In genomic region chr10:27518261-27518660, GRCh38 we compare ENCODE assay signal across 21 cellular contexts. TPM values are rescaled to one million over a fixed set of nuclear protein-coding genes. Genes with fewer than 3 reads are reported as not detected.
DNase-seq lines count a peak whose midpoint lies in the region; ATAC-seq, FAIRE-seq and TF ChIP-seq lines count a peak whose summit lies in the region.
"Had no signal": no experiment of that assay in that cellular context is flagged by ENCODE, and none has a peak within 500 bp of the region (broad histone marks: within the 10 kb centered on the region; RNA-seq: fewer than 3 reads in every experiment).

No MANE protein-coding gene starts in this region.

- CTCF ChIA-PET in A549 (lab: Yijun Ruan, JAX): no interaction called here

- peaks cover 49 to 90% (median 64%) of the 10 kb centered on the region in 4 donors for H3K4me1 Mint-ChIP-seq in CD4-positive, CD25-positive, alpha-beta regulatory T cell

- H3K4me1 ChIP-seq in A549 (no peaks in the 10 kb centered on the region), kidney (ENCODE audit: control insufficient read depth in 1 of 2, insufficient read depth in 1 of 2, low read depth in 1 of 2, low read length in 2 of 2) (no peaks in the 10 kb centered on the region), small intestine (ENCODE audit: control insufficient read depth in 2 of 2, insufficient read depth in 1 of 2, low read depth in 1 of 2, low read length in 1 of 2) (peaks cover 0 to 2% of the 10 kb centered on the region in 2 donors)
- H3K4me1 ChIP-seq in CD4-positive, CD25-positive, alpha-beta regulatory T cell (ENCODE audit: control insufficient read depth, insufficient read depth, low read length, poor library complexity, severe bottlenecking): peaks cover 19% of the 10 kb centered on the region

- no peak overlapping the region for H3K4me2 ChIP-seq in A549
- H3K4me2 ChIP-seq: BLaER1 had no signal

- H3K9me3 ChIP-seq in A549 (no peaks in the 10 kb centered on the region), kidney (ENCODE audit: control insufficient read depth in 1 of 2, low read length in 2 of 2) (no peaks in the 10 kb centered on the region), small intestine (ENCODE audit: control insufficient read depth, low read depth) (no peaks in the 10 kb centered on the region)
- H3K9me3 ChIP-seq in CD4-positive, CD25-positive, alpha-beta regulatory T cell (ENCODE audit: control insufficient read depth in 2 of 2, low read length in 2 of 2): no peaks in the 10 kb centered on the region

- peaks cover 0 to 1% (median 0%) of the 10 kb centered on the region in 7 donors for H3K9me3 Mint-ChIP-seq in CD4-positive, CD25-positive, alpha-beta regulatory T cell
- H3K9me3 Mint-ChIP-seq: CD4-positive, alpha-beta T cell; CD8-positive, alpha-beta memory T cell had no signal

- no peak for DNase-seq in A549 (ENCODE audit: low read depth in 1 of 2, low spot score in 1 of 2)
- DNase-seq in CD4-positive, CD25-positive, alpha-beta regulatory T cell: no peak
- DNase-seq in kidney: no peak
- no peak for DNase-seq in small intestine
- no peak for DNase-seq in NCI-H524 (lab: John Stamatoyannopoulos, UW)
- no peak for DNase-seq in NCI-H1694 treated with DMSO at 0.1 percent for 48 hours (lab: John Stamatoyannopoulos, UW)
- no peak for DNase-seq in OCI-M2 (lab: John Stamatoyannopoulos, UW; ENCODE audit: unreplicated experiment)
- DNase-seq: CD4-positive, alpha-beta T cell; CD8-positive, alpha-beta memory T cell; DMS53; DMS79 treated with DMSO at 0.1 percent for 48 hours; GF-D8; GM23248; H7; HCEC 1CT had no signal

- ATAC-seq in A549: no peak
- no peak for ATAC-seq in CD4-positive, CD25-positive, alpha-beta regulatory T cell (ENCODE audit: low read depth in 2 of 2)

- H3K27me3 ChIP-seq in CD4-positive, CD25-positive, alpha-beta regulatory T cell (ENCODE audit: control insufficient read depth, insufficient read depth, low read length): no peaks in the 10 kb centered on the region
- H3K27me3 ChIP-seq in small intestine (ENCODE audit: control insufficient read depth in 2 of 2, insufficient read depth in 2 of 2, low read length in 2 of 2): no peaks in the 10 kb centered on the region
- H3K27me3 ChIP-seq: BLaER1 had no signal

- no peak for TF ChIP-seq POLR2A in A549 (IDR thresholded peaks at IDR 0.05; ENCODE audit: low read length)

- H3K4me3 ChIP-seq in A549: no peak overlapping the region
- peak overlapping the region; percentile 1 for H3K4me3 ChIP-seq in CD4-positive, CD25-positive, alpha-beta regulatory T cell (ENCODE audit: low read depth, low read length)
- no peak overlapping the region for H3K4me3 ChIP-seq in kidney (ENCODE audit: low read length in 2 of 2)
- no peak overlapping the region for H3K4me3 ChIP-seq in small intestine (ENCODE audit: low read depth in 1 of 2, low read length in 2 of 2)
- H3K4me3 ChIP-seq: BLaER1, GM23248 had no signal

- H3K27ac Mint-ChIP-seq in CD4-positive, CD25-positive, alpha-beta regulatory T cell: no peak overlapping the region
- H3K27ac Mint-ChIP-seq: B cell; CD4-positive, alpha-beta T cell had no signal

- intact Hi-C loops in kidney (cut with DNase I): no loop called here

- FAIRE-seq in A549 (lab: Jason Lieb, UNC) (peak; percentile 46), kidney (lab: Jason Lieb, UNC) (peak; percentile 11), small intestine (lab: Jason Lieb, UNC) (peak; percentile 33)
- FAIRE-seq: GM12891, GM19239, H1 had no signal

- TF ChIP-seq RAD21 in A549 (conservative IDR thresholded peaks at IDR 0.05 in 1 of 2, IDR thresholded peaks at IDR 0.05 in 1 of 2): no peak

- H3K27ac ChIP-seq in A549: no peak overlapping the region
- H3K27ac ChIP-seq in CD4-positive, CD25-positive, alpha-beta regulatory T cell (ENCODE audit: insufficient read depth, low read length, poor library complexity, severe bottlenecking): no peak overlapping the region
- no peak overlapping the region for H3K27ac ChIP-seq in kidney (ENCODE audit: low read depth in 2 of 2, low read length in 2 of 2)
- no peak overlapping the region for H3K27ac ChIP-seq in small intestine (ENCODE audit: low read depth in 1 of 2, low read length in 1 of 2)
- H3K27ac ChIP-seq: BLaER1, C4-2B, GM23248 had no signal

- no peaks in the 10 kb centered on the region for H3K27me3 Mint-ChIP-seq in CD4-positive, CD25-positive, alpha-beta regulatory T cell
- H3K27me3 Mint-ChIP-seq: B cell; CD4-positive, alpha-beta T cell; CD8-positive, alpha-beta memory T cell had no signal

- TF ChIP-seq CTCF in A549 (IDR thresholded peaks at IDR 0.05) (no peak), kidney (IDR thresholded peaks at IDR 0.05; ENCODE audit: borderline replicate concordance, extremely low read depth, insufficient read depth) (no peak)

- no peak overlapping the region for H3K9ac ChIP-seq in kidney (ENCODE audit: low read length in 2 of 2)
- H3K9ac ChIP-seq: BLaER1, GM23248 had no signal

- H3K36me3 Mint-ChIP-seq in CD4-positive, CD25-positive, alpha-beta regulatory T cell: peaks cover 15% of the 10 kb centered on the region

- H3K36me3 ChIP-seq in CD4-positive, CD25-positive, alpha-beta regulatory T cell (ENCODE audit: control insufficient read depth, insufficient read depth, low read length): peaks cover 5% of the 10 kb centered on the region
- H3K36me3 ChIP-seq in kidney (ENCODE audit: control insufficient read depth in 1 of 2, insufficient read depth in 2 of 2, low read length in 2 of 2): peaks cover 0 to 2% of the 10 kb centered on the region in 2 donors
- H3K36me3 ChIP-seq in small intestine (ENCODE audit: control insufficient read depth in 2 of 2, insufficient read depth in 2 of 2, low read length in 2 of 2): peaks cover 2% of the 10 kb centered on the region in 2 donors

- peak overlapping the region in 1 of 4 donors; percentile 48 for H3K4me3 Mint-ChIP-seq in CD4-positive, CD25-positive, alpha-beta regulatory T cell
- H3K4me3 Mint-ChIP-seq: B cell; CD4-positive, alpha-beta T cell had no signal

- 90% methylated on average over 2 of the region's 2 CpGs for WGBS in A549 (ENCODE audit: missing lambda C conversion rate)
- WGBS in small intestine, 3 donors: 81 to 89% (median 86%) methylated on average over 2 of the region's 2 CpGs

- no peak for TF ChIP-seq EP300 in A549 (IDR thresholded peaks at IDR 0.05)

- POLR2A ChIA-PET in A549 (lab: Yijun Ruan, JAX): interaction anchor here (1.0 kb wide), 1 partner anchor 14 kb away, joined by 3 read pairs; the partner anchor contains the start of gene RAB18

TF ChIP-seq in A549, 52 proteins besides CTCF, POLR2A, EP300 and RAD21:
- TF ChIP-seq TFCP2L1 (CRISPR knock-in tag; IDR thresholded peaks at IDR 0.05) (no peak), NR3C1 (IDR thresholded peaks at IDR 0.05) (no peak), HOXA7 (CRISPR knock-in tag; IDR thresholded peaks at IDR 0.05) (no peak), SREBF2 (IDR thresholded peaks at IDR 0.05) (no peak), CBX8 (IDR thresholded peaks at IDR 0.05) (no peak), RCOR1 (IDR thresholded peaks at IDR 0.05; ENCODE audit: low read depth, low read length) (no peak), KDM5A (IDR thresholded peaks at IDR 0.05) (no peak), POLR2AphosphoS2 (conservative IDR thresholded peaks at IDR 0.05; ENCODE audit: low read length) (no peak), TP53 (CRISPR knock-in tag; IDR thresholded peaks at IDR 0.05) (no peak)

RNA-seq across cellular contexts. Expression of gene RAB18, which starts 14.2 kb away (rescaled TPM):
- 71.1 and 131 TPM in 2 replicates for polyA plus RNA-seq in A549 (2011; rRNA removed)
- 13.3 and 14.7 TPM in 2 replicates for polyA plus RNA-seq in A549 (2012; cell fraction: cytosol; rRNA removed)
- 3.4 and 5.7 TPM in 2 replicates for polyA plus RNA-seq in A549 (2012; cell fraction: nucleus; rRNA removed)
- polyA plus RNA-seq in A549 (2017; fragmentation: RNase III; extraction: RNeasy Plus Mini Kit Qiagen cat#74134 plus additional on column Dnase treatment): 81.4 to 86.3 TPM (median 85.1 TPM) in 3 replicates
- polyA minus RNA-seq in A549 (2011; rRNA and poly(A)+ RNA removed): 14.1 and 15.1 TPM in 2 replicates
- total RNA-seq in CD4-positive, CD25-positive, alpha-beta regulatory T cell: 94.0 TPM
- polyA plus RNA-seq in CD4-positive, CD25-positive, alpha-beta regulatory T cell: 100 to 1,000 TPM in 1 of 4 donors, 10 to 100 TPM in 3; 73.4 to 110 (median 82.4) TPM
- 113 TPM for total RNA-seq in kidney
- polyA plus RNA-seq in kidney (ENCODE audit: insufficient read depth, low read depth, low replicate concordance): 57.9 TPM
- 10 to 100 TPM; 28.4 to 40.5 (median 34.0) TPM for polyA plus RNA-seq in small intestine
